ENCODE assay signal across 8 cellular contexts in the genomic region with DNA sequence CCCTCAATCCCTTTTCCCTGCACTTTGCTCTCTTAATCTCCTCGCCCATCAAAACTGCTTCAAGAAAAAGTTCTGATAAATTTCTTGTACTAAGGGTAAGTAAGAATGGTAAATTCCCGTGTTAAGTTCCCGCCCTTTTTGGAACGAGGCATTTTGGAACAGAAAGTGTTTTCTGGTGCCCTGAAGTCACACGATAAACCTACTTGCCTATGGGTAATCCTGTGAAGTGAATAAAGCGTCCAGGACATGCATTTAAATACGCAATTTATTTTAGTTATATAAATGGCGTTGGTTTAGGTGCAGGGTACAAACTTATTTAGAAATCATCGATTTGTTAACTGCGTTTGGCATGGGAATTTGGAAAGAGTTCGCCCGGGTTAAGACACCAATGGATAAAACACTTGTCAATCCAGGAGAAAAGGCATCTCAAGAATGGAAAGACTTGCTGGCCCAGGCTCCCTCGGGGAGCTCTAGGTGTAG. TPM values are rescaled to one million over a fixed set of nuclear protein-coding genes. Genes with fewer than 3 reads are reported as not detected.
A peak's percentile ranks its signal among the peaks of the same experiment; 100 is the strongest.
DNase-seq lines count a peak whose midpoint lies in the region; ATAC-seq and TF ChIP-seq lines count a peak whose summit lies in the region.

No MANE protein-coding gene starts in this region.

- peaks cover 47% of the 10 kb centered on the region for H3K36me3 Mint-ChIP-seq in effector memory CD8-positive, alpha-beta T cell (ENCODE audit: insufficient read depth)
- H3K36me3 Mint-ChIP-seq in naive thymus-derived CD4-positive, alpha-beta T cell, result peaks cover 0 to 29% (median 24%) of the 10 kb centered on the region in 5 donors

- no peak for TF ChIP-seq CTCF in RWPE1 (conservative IDR thresholded peaks at IDR 0.05; ENCODE audit: low read depth)

- peak overlapping the region; percentile 95 to 97 for H3K27ac Mint-ChIP-seq in effector memory CD8-positive, alpha-beta T cell
- peak overlapping the region; percentile 95 to 99 (median 97) for H3K27ac Mint-ChIP-seq in naive thymus-derived CD4-positive, alpha-beta T cell

- H3K4me3 Mint-ChIP-seq in effector memory CD8-positive, alpha-beta T cell, result peak overlapping the region; percentile 97 to 99
- H3K4me3 Mint-ChIP-seq in naive thymus-derived CD4-positive, alpha-beta T cell, result peak overlapping the region; percentile 91 to 98 (median 94)

- peaks cover 10 to 13% of the 10 kb centered on the region in 2 donors for H3K4me1 ChIP-seq in naive thymus-derived CD4-positive, alpha-beta T cell (ENCODE audit: control insufficient read depth in 2 of 2, insufficient read depth in 2 of 2, low read length in 2 of 2)

- DNase-seq in NCI-H526 treated with DMSO at 0.1 percent for 48 hours (lab: John Stamatoyannopoulos, UW) (peak; percentile 40), NCI-H526 (lab: John Stamatoyannopoulos, UW) (no peak), RWPE1 (ENCODE audit: low spot score) (no peak), left colon (no peak), inferior parietal cortex (ENCODE audit: extremely low spot score) (no peak), SKM-1 (lab: John Stamatoyannopoulos, UW; ENCODE audit: unreplicated experiment) (no peak)
- no peak for DNase-seq in effector memory CD8-positive, alpha-beta T cell
- peak in 2 of 9 donors; percentile 44 to 48 for DNase-seq in naive thymus-derived CD4-positive, alpha-beta T cell

- no peaks in the 10 kb centered on the region for H3K9me3 ChIP-seq in naive thymus-derived CD4-positive, alpha-beta T cell (ENCODE audit: control insufficient read depth in 2 of 3, low read length in 3 of 3)

- peak overlapping the region; percentile 62 for H3K4me3 ChIP-seq in naive thymus-derived CD4-positive, alpha-beta T cell (ENCODE audit: low read length)

- intact Hi-C loops in naive thymus-derived CD4-positive, alpha-beta T cell (cut with micrococcal nuclease), result loop anchor here (1.0 to 5.0 kb wide), 19 partner anchors 11 to 1343 kb away; partner anchors contain the start of genes CAND1 (in 2 of the 2), MDM1 (in 2 of the 2), NUP107 (in 2 of the 2) and SLC35E3 (in 1 of the 2)
- intact Hi-C loops in left colon (cut with DNase I, micrococcal nuclease), result loop anchor here in 1 of 2 donors (10.0 kb wide), 1 partner anchor 175 kb away; no protein-coding TSS in a partner anchor

- H3K27ac ChIP-seq in RWPE1, result peak overlapping the region; percentile 94
- H3K27ac ChIP-seq in naive thymus-derived CD4-positive, alpha-beta T cell (ENCODE audit: low read depth, low read length), result peak overlapping the region; percentile 97

- peaks cover 25 to 36% of the 10 kb centered on the region in 2 donors for H3K4me1 Mint-ChIP-seq in effector memory CD8-positive, alpha-beta T cell (ENCODE audit: low read depth in 2 of 2)
- H3K4me1 Mint-ChIP-seq in naive thymus-derived CD4-positive, alpha-beta T cell, result peaks cover 30 to 41% (median 36%) of the 10 kb centered on the region in 7 donors

- H3K27me3 Mint-ChIP-seq in effector memory CD8-positive, alpha-beta T cell, result no peaks in the 10 kb centered on the region
- H3K27me3 Mint-ChIP-seq in naive thymus-derived CD4-positive, alpha-beta T cell, result no peaks in the 10 kb centered on the region

- POLR2A ChIA-PET in RWPE1 (lab: Yijun Ruan, JAX; ENCODE audit: low non-redundant PET), result interaction anchor here (1.0 to 1.2 kb wide), 3 partner anchors 10 to 25 kb away, joined by 3 to 4 read pairs (median 3); no protein-coding TSS in a partner anchor
- POLR2A ChIA-PET in naive thymus-derived CD4-positive, alpha-beta T cell (lab: Charles Lee), result interaction anchor here (0.6 to 13.2 kb wide), 41 partner anchors 8 to 346 kb away, joined by 3 to 167 read pairs (median 5); partner anchors contain the start of genes MDM1, MDM2, NUP107 and SLC35E3

- CTCF ChIA-PET in RWPE1 (lab: Yijun Ruan, JAX), result no interaction called here
- CTCF ChIA-PET in naive thymus-derived CD4-positive, alpha-beta T cell (lab: Charles Lee), result interaction anchor here (0.6 to 1.0 kb wide), 4 partner anchors 10 to 20 kb away, joined by 3 to 4 read pairs (median 3); no protein-coding TSS in a partner anchor

- H3K9me3 Mint-ChIP-seq in effector memory CD8-positive, alpha-beta T cell, result no peaks in the 10 kb centered on the region
- H3K9me3 Mint-ChIP-seq in naive thymus-derived CD4-positive, alpha-beta T cell, result peaks cover 0 to 1% (median 0%) of the 10 kb centered on the region in 11 donors

- ATAC-seq in effector memory CD8-positive, alpha-beta T cell (replicated peaks), result no peak
- no peak for ATAC-seq in naive thymus-derived CD4-positive, alpha-beta T cell
- ATAC-seq in left colon, result no peak

- peaks cover 0 to 4% (median 0%) of the 10 kb centered on the region in 3 experiments for H3K36me3 ChIP-seq in naive thymus-derived CD4-positive, alpha-beta T cell (ENCODE audit: control insufficient read depth in 2 of 3, insufficient read depth in 3 of 3, low read length in 3 of 3)

- H3K27me3 ChIP-seq in naive thymus-derived CD4-positive, alpha-beta T cell (ENCODE audit: control insufficient read depth in 2 of 2, insufficient read depth in 2 of 2, low read length in 2 of 2), result no peaks in the 10 kb centered on the region

RNA-seq across cellular contexts. Expression of gene RAP1B, which starts 0.7 kb away (rescaled TPM):
- total RNA-seq in naive thymus-derived CD4-positive, alpha-beta T cell, result 100 to 1,000 TPM; 202 to 287 (median 223) TPM
- 100 to 1,000 TPM; 482 to 596 TPM for polyA plus RNA-seq in naive thymus-derived CD4-positive, alpha-beta T cell
- 100 to 1,000 TPM; 121 to 182 TPM for total RNA-seq in left colon
